8 cellular contexts compared by ENCODE assay signal in genomic region chr7:30276203-30276900, GRCh38. TPM values are rescaled to one million over a fixed set of nuclear protein-coding genes. Genes with fewer than 3 reads are reported as not detected.
A peak's percentile ranks its signal among the peaks of the same experiment; 100 is the strongest.
DNase-seq lines count a peak whose midpoint lies in the region; ATAC-seq and TF ChIP-seq lines count a peak whose summit lies in the region.

No MANE protein-coding gene starts in this region.

- no peak overlapping the region for H3K27ac ChIP-seq in body of pancreas

- H3K4me3 ChIP-seq in body of pancreas = no peak overlapping the region

- in situ Hi-C loops in GM13977 (cut with MboI; ENCODE audit: low pct_unique_long_range_greater_than_20kb, low sequenced_read_pairs, unreplicated experiment) = loop anchor here (10.0 kb wide), 1 partner anchor 112 kb away; no protein-coding TSS in a partner anchor

- 83 to 85% methylated on average over 9 of the region's 9 CpGs for WGBS in body of pancreas, 2 donors

- ATAC-seq in body of pancreas (peak; percentile 52), HG03460 (IDR thresholded peaks at IDR 0.05; ENCODE audit: unreplicated experiment) (no peak)

- intact Hi-C loops in body of pancreas (cut with DNase I) = no loop called here

- TF ChIP-seq POLR2A in body of pancreas (IDR thresholded peaks at IDR 0.05) = no peak

- H3K27me3 ChIP-seq in body of pancreas = no peaks in the 10 kb centered on the region

- H3K9me3 ChIP-seq in body of pancreas = no peaks in the 10 kb centered on the region

- H3K4me1 ChIP-seq in body of pancreas = peaks cover 6% of the 10 kb centered on the region

- peak; percentile 87 for TF ChIP-seq CTCF in GM13977 (IDR thresholded peaks at IDR 0.05; ENCODE audit: extremely low read depth, insufficient read depth, missing control alignments)
- TF ChIP-seq CTCF in LNCAP (IDR thresholded peaks at IDR 0.05) = peak; percentile 73
- TF ChIP-seq CTCF in body of pancreas (IDR thresholded peaks at IDR 0.05) = peak; percentile 26 to 58 (median 46)

- no peaks in the 10 kb centered on the region for H3K36me3 ChIP-seq in body of pancreas (replicated peaks in 1 of 2; ENCODE audit: insufficient read depth in 1 of 2, low read depth in 2 of 2)

- DNase-seq in AG08396 (ENCODE audit: low spot score) = peak; percentile 58
- DNase-seq in GM13977 (ENCODE audit: low spot score) = peak; percentile 32
- DNase-seq in T-helper 1 cell = peak; percentile 15 to 48 (median 23)
- DNase-seq in body of pancreas = peak; percentile 32 to 53 (median 46)
- DNase-seq in inferior parietal cortex (ENCODE audit: extremely low spot score) = peak; percentile 81
- DNase-seq in stimulated activated CD4-positive, alpha-beta T cell treated with anti-CD3 and anti-CD28 coated beads, Interleukin-2, amount 100 ng/mL, for 48 hours = peak; percentile 32 to 36

RNA-seq across cellular contexts. Expression of gene ZNRF2, which starts 8.0 kb away (rescaled TPM):
- total RNA-seq in body of pancreas = 10 to 100 TPM; 36.1 to 42.5 TPM

Comparison
In these comparisons a context has a peak if more than half of its experiments do, and no peak if none do; other contexts are left out.
1. DNase-seq: peak in every context shown above with its lines; median percentile 81 in inferior parietal cortex; 58 in AG08396; 46 in body of pancreas; 34 in stimulated activated CD4-positive, alpha-beta T cell treated with anti-CD3 and anti-CD28 coated beads, Interleukin-2, amount 100 ng/mL, for 48 hours; 32 in GM13977; 23 in T-helper 1 cell.